8 cellular contexts compared by ENCODE assay signal in genomic region chr9:125650271-125650737, GRCh38. TPM values are rescaled to one million over a fixed set of nuclear protein-coding genes. Genes with fewer than 3 reads are reported as not detected.
A peak's percentile ranks its signal among the peaks of the same experiment; 100 is the strongest.
DNase-seq lines count a peak whose midpoint lies in the region; ATAC-seq and TF ChIP-seq lines count a peak whose summit lies in the region.

No MANE protein-coding gene starts in this region.

- intact Hi-C loops in activated CD8-positive, alpha-beta T cell treated with anti-CD3 and anti-CD28 coated beads for 36 hours (cut with micrococcal nuclease): loop anchor here (2.0 kb wide), 1 partner anchor 18 kb away; no protein-coding TSS in a partner anchor
- intact Hi-C loops in gastrocnemius medialis (cut with DNase I; ENCODE audit: low total_unique reads) (no loop called here), A673 (cut with micrococcal nuclease; ENCODE audit: unreplicated experiment) (no loop called here)

- no peaks in the 10 kb centered on the region for H3K27me3 ChIP-seq in CD4-positive, CD25-positive, alpha-beta regulatory T cell (ENCODE audit: control insufficient read depth, insufficient read depth, low read length)
- H3K27me3 ChIP-seq in gastrocnemius medialis (no peaks in the 10 kb centered on the region), A673 (replicated peaks; ENCODE audit: insufficient read depth, low read depth, low read length, poor library complexity) (no peaks in the 10 kb centered on the region)

- ATAC-seq in CD4-positive, CD25-positive, alpha-beta regulatory T cell (ENCODE audit: low read depth in 2 of 2): peak; percentile 48 to 57
- ATAC-seq in GM19324 (IDR thresholded peaks at IDR 0.05; ENCODE audit: low FRiP score, unreplicated experiment): peak; percentile 47
- ATAC-seq in HG03342 (IDR thresholded peaks at IDR 0.05; ENCODE audit: unreplicated experiment): peak; percentile 75
- peak; percentile 82 for ATAC-seq in activated CD8-positive, alpha-beta T cell treated with anti-CD3 and anti-CD28 coated beads for 36 hours
- ATAC-seq in memory B cell (ENCODE audit: low read depth): peak; percentile 97
- no peak for ATAC-seq in gastrocnemius medialis

- CTCF ChIA-PET in activated CD8-positive, alpha-beta T cell treated with anti-CD3 and anti-CD28 coated beads for 36 hours (lab: Charles Lee): interaction anchor here (0.7 to 1.6 kb wide), 4 partner anchors 16 to 272 kb away, joined by 3 to 5 read pairs (median 3); no protein-coding TSS in a partner anchor
- CTCF ChIA-PET in A673 (lab: Charles Lee): no interaction called here

- TF ChIP-seq CTCF in activated CD8-positive, alpha-beta T cell treated with anti-CD3 and anti-CD28 coated beads for 36 hours (IDR thresholded peaks at IDR 0.05): no peak
- TF ChIP-seq CTCF in gastrocnemius medialis (IDR thresholded peaks at IDR 0.05 in 4 of 5, conservative IDR thresholded peaks at IDR 0.05 in 1 of 5): no peak
- no peak for TF ChIP-seq CTCF in A673 (conservative IDR thresholded peaks at IDR 0.05; ENCODE audit: low read depth, low read length)

- H3K4me3 Mint-ChIP-seq in CD4-positive, CD25-positive, alpha-beta regulatory T cell: no peak overlapping the region
- H3K4me3 Mint-ChIP-seq in activated CD8-positive, alpha-beta T cell treated with anti-CD3 and anti-CD28 coated beads for 36 hours: peak overlapping the region; percentile 36
- H3K4me3 Mint-ChIP-seq in memory B cell: peak overlapping the region; percentile 70

- H3K27me3 Mint-ChIP-seq in CD4-positive, CD25-positive, alpha-beta regulatory T cell: no peaks in the 10 kb centered on the region
- no peaks in the 10 kb centered on the region for H3K27me3 Mint-ChIP-seq in activated CD8-positive, alpha-beta T cell treated with anti-CD3 and anti-CD28 coated beads for 36 hours
- no peaks in the 10 kb centered on the region for H3K27me3 Mint-ChIP-seq in memory B cell

- BruUV-seq in A673 (replicated peaks; lab: Mats Ljungman, UMichigan): no TSS peak

- H3K4me1 Mint-ChIP-seq in CD4-positive, CD25-positive, alpha-beta regulatory T cell: peaks cover 39 to 65% (median 52%) of the 10 kb centered on the region in 4 donors
- peaks cover 75% of the 10 kb centered on the region for H3K4me1 Mint-ChIP-seq in activated CD8-positive, alpha-beta T cell treated with anti-CD3 and anti-CD28 coated beads for 36 hours (ENCODE audit: low read depth)
- peaks cover 42% of the 10 kb centered on the region for H3K4me1 Mint-ChIP-seq in memory B cell

- no peaks in the 10 kb centered on the region for H3K9me3 ChIP-seq in CD4-positive, CD25-positive, alpha-beta regulatory T cell (ENCODE audit: control insufficient read depth in 2 of 2, low read length in 2 of 2)
- no peaks in the 10 kb centered on the region for H3K9me3 ChIP-seq in gastrocnemius medialis
- H3K9me3 ChIP-seq in A673 (ENCODE audit: low read depth, low read length, poor library complexity, severe bottlenecking): no peaks in the 10 kb centered on the region

- H3K36me3 ChIP-seq in CD4-positive, CD25-positive, alpha-beta regulatory T cell (ENCODE audit: control insufficient read depth, insufficient read depth, low read length): peaks cover 21% of the 10 kb centered on the region
- H3K36me3 ChIP-seq in gastrocnemius medialis (no peaks in the 10 kb centered on the region), A673 (ENCODE audit: insufficient read depth, low read length, poor library complexity, severe bottlenecking) (no peaks in the 10 kb centered on the region)

- peaks cover 20% of the 10 kb centered on the region for H3K36me3 Mint-ChIP-seq in CD4-positive, CD25-positive, alpha-beta regulatory T cell
- H3K36me3 Mint-ChIP-seq in activated CD8-positive, alpha-beta T cell treated with anti-CD3 and anti-CD28 coated beads for 36 hours (ENCODE audit: low read depth): peaks cover 33% of the 10 kb centered on the region
- H3K36me3 Mint-ChIP-seq in memory B cell: peaks cover 6% of the 10 kb centered on the region

- no peak overlapping the region for H3K4me3 ChIP-seq in CD4-positive, CD25-positive, alpha-beta regulatory T cell (ENCODE audit: low read depth, low read length)
- no peak overlapping the region for H3K4me3 ChIP-seq in gastrocnemius medialis
- no peak overlapping the region for H3K4me3 ChIP-seq in A673 (ENCODE audit: low read depth, low read length, poor library complexity, severe bottlenecking)

- H3K27ac Mint-ChIP-seq in CD4-positive, CD25-positive, alpha-beta regulatory T cell: peak overlapping the region in 2 of 3 donors; percentile 48 to 66
- peak overlapping the region; percentile 86 for H3K27ac Mint-ChIP-seq in activated CD8-positive, alpha-beta T cell treated with anti-CD3 and anti-CD28 coated beads for 36 hours
- H3K27ac Mint-ChIP-seq in memory B cell: peak overlapping the region; percentile 92

- H3K9me3 Mint-ChIP-seq in CD4-positive, CD25-positive, alpha-beta regulatory T cell: no peaks in the 10 kb centered on the region
- no peaks in the 10 kb centered on the region for H3K9me3 Mint-ChIP-seq in activated CD8-positive, alpha-beta T cell treated with anti-CD3 and anti-CD28 coated beads for 36 hours
- H3K9me3 Mint-ChIP-seq in memory B cell: no peaks in the 10 kb centered on the region

- H3K4me1 ChIP-seq in CD4-positive, CD25-positive, alpha-beta regulatory T cell (ENCODE audit: control insufficient read depth, insufficient read depth, low read length, poor library complexity, severe bottlenecking): peaks cover 26% of the 10 kb centered on the region
- H3K4me1 ChIP-seq in gastrocnemius medialis (peaks cover 14 to 20% of the 10 kb centered on the region in 2 donors), A673 (ENCODE audit: insufficient read depth, low read length, poor library complexity, severe bottlenecking) (peaks cover 14% of the 10 kb centered on the region)

- in situ Hi-C loops in gastrocnemius medialis (cut with MboI; ENCODE audit: low sequenced_read_pairs in 4 of 4): no loop called here

- no peak overlapping the region for H3K27ac ChIP-seq in CD4-positive, CD25-positive, alpha-beta regulatory T cell (ENCODE audit: insufficient read depth, low read length, poor library complexity, severe bottlenecking)
- H3K27ac ChIP-seq in gastrocnemius medialis: no peak overlapping the region
- H3K27ac ChIP-seq in A673 (ENCODE audit: low read depth, low read length, poor library complexity, severe bottlenecking): no peak overlapping the region

- no peak for TF ChIP-seq POLR2A in gastrocnemius medialis (IDR thresholded peaks at IDR 0.05)

- no peak for DNase-seq in CD4-positive, CD25-positive, alpha-beta regulatory T cell
- DNase-seq in activated CD8-positive, alpha-beta T cell treated with anti-CD3 and anti-CD28 coated beads for 36 hours: peak; percentile 44
- DNase-seq in memory B cell (ENCODE audit: low spot score in 2 of 2) (peak; percentile 35 to 64), gastrocnemius medialis (no peak), A673 (ENCODE audit: low spot score) (no peak), islet precursor cell (no peak)

- POLR2A ChIA-PET in activated CD8-positive, alpha-beta T cell treated with anti-CD3 and anti-CD28 coated beads for 36 hours (lab: Charles Lee): no interaction called here
- POLR2A ChIA-PET in A673 (lab: Charles Lee; ENCODE audit: low non-redundant PET): no interaction called here

RNA-seq across cellular contexts. Expression of gene MAPKAP1, which starts 56.7 kb away (rescaled TPM):
- 49.7 TPM for total RNA-seq in CD4-positive, CD25-positive, alpha-beta regulatory T cell
- polyA plus RNA-seq in CD4-positive, CD25-positive, alpha-beta regulatory T cell: 10 to 100 TPM; 40.8 to 53.2 (median 46.6) TPM
- 10 to 100 TPM; 58.8 to 62.4 TPM for total RNA-seq in activated CD8-positive, alpha-beta T cell treated with anti-CD3 and anti-CD28 coated beads for 36 hours
- total RNA-seq in gastrocnemius medialis (100 to 1,000 TPM in 3 of 4 donors, 10 to 100 TPM in 1; 58.2 to 123 (median 104) TPM), A673 (2021) (98.7 and 103 TPM in 2 replicates)

Comparison
In these comparisons a context has a peak if more than half of its experiments do, and no peak if none do; other contexts are left out.
1. ATAC-seq: peak in CD4-positive, CD25-positive, alpha-beta regulatory T cell (2 of 2), GM19324 (single experiment), HG03342 (single experiment), activated CD8-positive, alpha-beta T cell treated with anti-CD3 and anti-CD28 coated beads for 36 hours (single experiment) and memory B cell (single experiment); none in gastrocnemius medialis (0 of 2).
2. DNase-seq: peak in activated CD8-positive, alpha-beta T cell treated with anti-CD3 and anti-CD28 coated beads for 36 hours (single experiment) and memory B cell (2 of 2); none in CD4-positive, CD25-positive, alpha-beta regulatory T cell (0 of 3), gastrocnemius medialis (0 of 2), A673 (single experiment) and islet precursor cell (single experiment).
3. H3K4me3 Mint-ChIP-seq: peak in activated CD8-positive, alpha-beta T cell treated with anti-CD3 and anti-CD28 coated beads for 36 hours (single experiment) and memory B cell (single experiment); none in CD4-positive, CD25-positive, alpha-beta regulatory T cell (0 of 4).
4. Peak in every context shown above with its lines, with median percentiles within 50 percentile points of each other: H3K27ac Mint-ChIP-seq.